ENCODE assay signal across 19 cellular contexts in the genomic region with DNA sequence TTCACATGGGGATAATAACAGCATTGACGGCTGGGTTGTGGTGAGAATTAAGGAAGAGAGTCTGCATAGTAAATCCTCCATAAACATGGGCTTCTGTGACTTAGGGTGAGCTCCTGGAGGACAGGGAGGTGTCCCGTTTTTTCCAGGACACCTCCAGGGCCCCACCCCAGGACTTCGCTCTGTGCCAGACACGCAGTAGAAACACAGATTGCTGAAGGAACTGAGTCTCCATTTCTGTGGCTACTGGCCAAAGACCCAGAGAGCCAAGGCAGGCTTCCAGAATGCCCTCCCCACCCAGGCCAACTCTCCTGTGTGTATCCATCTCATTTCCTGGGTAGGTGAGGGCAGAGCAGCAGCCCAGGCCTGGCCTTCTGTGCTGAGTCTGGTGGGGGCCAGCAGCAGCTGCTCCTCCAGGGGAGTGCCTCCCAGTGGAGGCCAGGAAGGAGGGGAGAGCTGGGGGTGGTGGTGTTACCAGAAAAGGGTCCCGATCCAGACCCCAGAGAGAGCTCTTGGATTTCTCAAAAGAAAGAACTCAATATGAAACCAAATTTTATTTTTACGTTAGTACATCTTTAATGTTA. TPM values are rescaled to one million over a fixed set of nuclear protein-coding genes. Genes with fewer than 3 reads are reported as not detected.
DNase-seq lines count a peak whose midpoint lies in the region; ATAC-seq, FAIRE-seq and TF ChIP-seq lines count a peak whose summit lies in the region.
"Had no signal": no experiment of that assay in that cellular context is flagged by ENCODE, and none has a peak within 500 bp of the region (broad histone marks: within the 10 kb centered on the region; RNA-seq: fewer than 3 reads in every experiment).

No MANE protein-coding gene starts in this region.

- DNase-seq in DMS 273 (lab: John Stamatoyannopoulos, UW; ENCODE audit: unreplicated experiment) (peak; percentile 12), DMS 273 treated with DMSO at 0.1 percent for 48 hours (lab: John Stamatoyannopoulos, UW) (no peak), NCI-H446 (lab: John Stamatoyannopoulos, UW) (peak; percentile 52 to 87), mucosa of descending colon (no peak), small intestine (peak; percentile 57), GM10266 (ENCODE audit: extremely low spot score) (no peak)
- DNase-seq in CD4-positive, alpha-beta T cell: no peak
- DNase-seq: AML-193; CD4-positive, alpha-beta memory T cell; GDM1; H9 had no signal

- no peak overlapping the region for H3K27ac Mint-ChIP-seq in CD4-positive, alpha-beta T cell
- H3K27ac Mint-ChIP-seq: CD4-positive, alpha-beta memory T cell; H9; IgD-negative memory B cell had no signal

- H3K9me3 ChIP-seq in mucosa of descending colon (no peaks in the 10 kb centered on the region), small intestine (ENCODE audit: control insufficient read depth, low read depth) (no peaks in the 10 kb centered on the region)
- no peaks in the 10 kb centered on the region for H3K9me3 ChIP-seq in CD4-positive, alpha-beta T cell (ENCODE audit: control insufficient read depth, low read length)
- H3K9me3 ChIP-seq: A549 had no signal

- POLR2A ChIA-PET in CD4-positive, alpha-beta T cell (lab: Charles Lee): no interaction called here

- no peak for TF ChIP-seq CTCF in mucosa of descending colon (IDR thresholded peaks at IDR 0.05)
- no peak for TF ChIP-seq CTCF in CD4-positive, alpha-beta T cell (IDR thresholded peaks at IDR 0.05)
- TF ChIP-seq CTCF in GM10266 (IDR thresholded peaks at IDR 0.05; ENCODE audit: control insufficient read depth, insufficient read depth, low read depth, missing control alignments): no peak

- 40 to 75% (median 58%) methylated on average over 6 of the region's 6 CpGs for WGBS in small intestine, 3 donors

- no peak overlapping the region for H3K4me3 Mint-ChIP-seq in CD4-positive, alpha-beta T cell
- H3K4me3 Mint-ChIP-seq: CD4-positive, alpha-beta memory T cell; H9; IgD-negative memory B cell had no signal

- H3K27me3 Mint-ChIP-seq in CD4-positive, alpha-beta T cell: peaks cover 27% of the 10 kb centered on the region

- CTCF ChIA-PET in CD4-positive, alpha-beta T cell (lab: Charles Lee): no interaction called here

- H3K4me1 Mint-ChIP-seq in CD4-positive, alpha-beta T cell (ENCODE audit: low read depth): no peaks in the 10 kb centered on the region
- H3K4me1 Mint-ChIP-seq: CD4-positive, alpha-beta memory T cell; H9; IgD-negative memory B cell had no signal

- H3K27me3 ChIP-seq in small intestine (ENCODE audit: control insufficient read depth in 2 of 2, insufficient read depth in 2 of 2, low read length in 2 of 2): no peaks in the 10 kb centered on the region
- H3K27me3 ChIP-seq in CD4-positive, alpha-beta T cell (ENCODE audit: control insufficient read depth, insufficient read depth, low read length): peaks cover 6% of the 10 kb centered on the region

- no peak overlapping the region for H3K27ac ChIP-seq in small intestine (ENCODE audit: low read depth in 1 of 2, low read length in 1 of 2)
- no peak overlapping the region for H3K27ac ChIP-seq in CD4-positive, alpha-beta T cell (ENCODE audit: low read depth, low read length)
- H3K27ac ChIP-seq: 22Rv1, A549, C4-2B had no signal

- H3K9me3 Mint-ChIP-seq in CD4-positive, alpha-beta T cell: peaks cover 2% of the 10 kb centered on the region

- H3K36me3 ChIP-seq in mucosa of descending colon (ENCODE audit: low read depth) (no peaks in the 10 kb centered on the region), small intestine (ENCODE audit: control insufficient read depth in 2 of 2, insufficient read depth in 2 of 2, low read length in 2 of 2) (no peaks in the 10 kb centered on the region)

- no peak overlapping the region for H3K4me3 ChIP-seq in mucosa of descending colon
- no peak overlapping the region for H3K4me3 ChIP-seq in small intestine (ENCODE audit: low read depth in 1 of 2, low read length in 2 of 2)
- H3K4me3 ChIP-seq: A549 had no signal

- intact Hi-C loops in mucosa of descending colon (cut with DNase I, micrococcal nuclease): no loop called here
- intact Hi-C loops in CD4-positive, alpha-beta T cell (cut with DNase I, micrococcal nuclease): no loop called here

- peak; percentile 9 for ATAC-seq in mucosa of descending colon
- no peak for ATAC-seq in GM21360 (IDR thresholded peaks at IDR 0.05; ENCODE audit: unreplicated experiment)
- ATAC-seq in CD4-positive, alpha-beta T cell (ENCODE audit: poor library complexity): no peak
- ATAC-seq: A549, HepG2 had no signal

- no peaks in the 10 kb centered on the region for H3K4me1 ChIP-seq in mucosa of descending colon (ENCODE audit: low read depth)
- H3K4me1 ChIP-seq in small intestine (ENCODE audit: control insufficient read depth in 2 of 2, insufficient read depth in 1 of 2, low read depth in 1 of 2, low read length in 1 of 2): no peaks in the 10 kb centered on the region
- H3K4me1 ChIP-seq: A549 had no signal

- FAIRE-seq in small intestine (lab: Jason Lieb, UNC): no peak
- FAIRE-seq: A549, H1, HepG2 had no signal

- H3K36me3 Mint-ChIP-seq in CD4-positive, alpha-beta T cell (ENCODE audit: low read depth): no peaks in the 10 kb centered on the region
- H3K36me3 Mint-ChIP-seq: CD4-positive, alpha-beta memory T cell had no signal

RNA-seq across cellular contexts. Expression of a gene that starts 9.5 kb away (rescaled TPM):
- not detected for total RNA-seq in mucosa of descending colon
- polyA plus RNA-seq in small intestine: not detected
- not detected for total RNA-seq in CD4-positive, alpha-beta T cell
- total RNA-seq: CD4-positive, alpha-beta memory T cell; H9; HepG2 had no signal
- polyA plus RNA-seq: A549; BJ; CD4-positive, alpha-beta memory T cell; HepG2; IgD-negative memory B cell had no signal

Comparison
In these comparisons a context has a peak if more than half of its experiments do, and no peak if none do; other contexts are left out.
1. DNase-seq: peak in DMS 273 (single experiment), NCI-H446 (2 of 2) and small intestine (single experiment); none in DMS 273 treated with DMSO at 0.1 percent for 48 hours (single experiment), mucosa of descending colon (0 of 3), CD4-positive, alpha-beta T cell (0 of 10) and GM10266 (single experiment).